8 cellular contexts compared by ENCODE assay signal in genomic region chr18:32048507-32049091, GRCh38. TPM values are rescaled to one million over a fixed set of nuclear protein-coding genes. Genes with fewer than 3 reads are reported as not detected.
DNase-seq lines count a peak whose midpoint lies in the region; ATAC-seq and TF ChIP-seq lines count a peak whose summit lies in the region.

No MANE protein-coding gene starts in this region.

- H3K4me3 Mint-ChIP-seq in CD14-positive monocyte: peak overlapping the region in 1 of 2 donors; percentile 81
- no peak overlapping the region for H3K4me3 Mint-ChIP-seq in HFFc6

- H3K36me3 Mint-ChIP-seq in CD14-positive monocyte (peaks cover 15 to 45% of the 10 kb centered on the region in 2 donors), HFFc6 (ENCODE audit: low read depth) (no peaks in the 10 kb centered on the region)

- DNase-seq in CD14-positive monocyte (ENCODE audit: low spot score): peak; percentile 51
- DNase-seq in astrocyte of the spinal cord (ENCODE audit: low read depth, low spot score): peak; percentile 45
- peak; percentile 58 to 73 (median 64) for DNase-seq in mucosa of descending colon
- DNase-seq in HFFc6: no peak
- DNase-seq in G401 (ENCODE audit: low spot score): no peak
- no peak for DNase-seq in NCI-H2227 (lab: John Stamatoyannopoulos, UW; ENCODE audit: unreplicated experiment)

- H3K9me3 ChIP-seq in mucosa of descending colon: no peaks in the 10 kb centered on the region

- H3K4me3 ChIP-seq in astrocyte of the spinal cord (ENCODE audit: low read depth, low read length): no peak overlapping the region
- H3K4me3 ChIP-seq in mucosa of descending colon: no peak overlapping the region

- peaks cover 0 to 2% (median 0%) of the 10 kb centered on the region in 3 donors for H3K27me3 Mint-ChIP-seq in CD14-positive monocyte (ENCODE audit: low read depth in 3 of 3)
- peaks cover 2% of the 10 kb centered on the region; the same call in 1 of the 2 replicates for H3K27me3 Mint-ChIP-seq in HFFc6 (ENCODE audit: insufficient read depth)

- no peak for TF ChIP-seq CTCF in CD14-positive monocyte (IDR thresholded peaks at IDR 0.05)
- no peak for TF ChIP-seq CTCF in astrocyte of the spinal cord (IDR thresholded peaks at IDR 0.05; ENCODE audit: low read depth, low read length)
- TF ChIP-seq CTCF in mucosa of descending colon (IDR thresholded peaks at IDR 0.05): no peak
- TF ChIP-seq CTCF in HFFc6 (IDR thresholded peaks at IDR 0.05): no peak

- H3K9me3 Mint-ChIP-seq in CD14-positive monocyte (peaks cover 0 to 5% (median 0%) of the 10 kb centered on the region in 7 donors), HFFc6 (no peaks in the 10 kb centered on the region)

- ATAC-seq in GM19328 (IDR thresholded peaks at IDR 0.05; ENCODE audit: unreplicated experiment): peak; percentile 53
- ATAC-seq in HG03565 (IDR thresholded peaks at IDR 0.05; ENCODE audit: unreplicated experiment): peak; percentile 57
- ATAC-seq in mucosa of descending colon: peak; percentile 91

- intact Hi-C loops in CD14-positive monocyte (cut with micrococcal nuclease): loop anchor here (5.0 to 10.0 kb wide), 2 partner anchors 39 to 46 kb away; partner anchors contain the start of gene RNF138 (in 1 of the 2)
- intact Hi-C loops in mucosa of descending colon (cut with DNase I, micrococcal nuclease): no loop called here

- H3K4me1 ChIP-seq in mucosa of descending colon (ENCODE audit: low read depth): peaks cover 14% of the 10 kb centered on the region

- in situ Hi-C loops in astrocyte of the spinal cord (cut with HindIII; ENCODE audit: low sequenced_read_pairs): no loop called here
- in situ Hi-C loops in G401 (cut with HindIII; ENCODE audit: low sequenced_read_pairs): no loop called here

- H3K36me3 ChIP-seq in mucosa of descending colon (ENCODE audit: low read depth): no peaks in the 10 kb centered on the region

- peak overlapping the region; percentile 83 to 98 (median 96) for H3K27ac Mint-ChIP-seq in CD14-positive monocyte
- H3K27ac Mint-ChIP-seq in HFFc6: no peak overlapping the region

- peaks cover 53% of the 10 kb centered on the region for H3K4me1 Mint-ChIP-seq in CD14-positive monocyte
- H3K4me1 Mint-ChIP-seq in HFFc6 (ENCODE audit: low read depth): peaks cover 10% of the 10 kb centered on the region

RNA-seq across cellular contexts. Expression of gene RNF125, which starts 30.0 kb away (rescaled TPM):
- polyA plus RNA-seq in CD14-positive monocyte: 10 to 100 TPM; 26.3 to 29.2 TPM
- 10 to 100 TPM in 1 of 3 donors, 1 to 10 TPM in 2; 7.5 to 18.7 (median 8.9) TPM for total RNA-seq in mucosa of descending colon
- total RNA-seq in HFFc6 (2021; fragmentation: NEBNext Ultra II Directional; extraction: Animal tissue kit (Norgen Biotek cat#: 25700)): under 1 TPM; 0.12 to 0.66 (median 0.22) TPM
- 2.4 and 2.8 TPM in 2 replicates for total RNA-seq in G401 (2014; rRNA removed; shearing (Covaris generic))

RNA-seq across cellular contexts. Expression of gene RNF138, which starts 43.1 kb away (rescaled TPM):
- polyA plus RNA-seq in CD14-positive monocyte: 10 to 100 TPM; 62.8 to 70.5 TPM
- total RNA-seq in mucosa of descending colon: 10 to 100 TPM; 37.3 to 74.3 (median 45.7) TPM
- 10 to 100 TPM; 10.2 to 14.4 (median 13.6) TPM for total RNA-seq in HFFc6 (2021; fragmentation: NEBNext Ultra II Directional; extraction: Animal tissue kit (Norgen Biotek cat#: 25700))
- 53.8 and 94.9 TPM in 2 replicates for total RNA-seq in G401 (2014; rRNA removed; shearing (Covaris generic))

Comparison
In these comparisons a context has a peak if more than half of its experiments do, and no peak if none do; other contexts are left out.
1. DNase-seq: peak in CD14-positive monocyte (single experiment), astrocyte of the spinal cord (single experiment) and mucosa of descending colon (3 of 3); none in HFFc6 (single experiment), G401 (single experiment) and NCI-H2227 (single experiment).
2. intact Hi-C loops: an anchor here in CD14-positive monocyte (5.0 to 10.0 kb wide); none called in mucosa of descending colon.
3. Peak in every context shown above with its lines, with median percentiles within 50 percentile points of each other: ATAC-seq.